ENCODE assay signal across 8 cellular contexts in genomic region chr6:17601389-17601703, GRCh38. TPM values are rescaled to one million over a fixed set of nuclear protein-coding genes. Genes with fewer than 3 reads are reported as not detected.
DNase-seq lines count a peak whose midpoint lies in the region; ATAC-seq and TF ChIP-seq lines count a peak whose summit lies in the region.

No MANE protein-coding gene starts in this region.

- H3K4me3 ChIP-seq in HEK293 (ENCODE audit: low read depth, low read length) = peak overlapping the region; percentile 81
- peak overlapping the region; percentile 82 for H3K4me3 ChIP-seq in WI38 (ENCODE audit: low read depth, low read length)
- H3K4me3 ChIP-seq in right cardiac atrium (ENCODE audit: low read length) = peak overlapping the region; percentile 87
- peak overlapping the region; percentile 64 to 97 (median 90) for H3K4me3 ChIP-seq in skin epidermis

- 6% methylated on average over 5 of the region's 5 CpGs for WGBS in right cardiac atrium

- POLR2A ChIA-PET in HEK293 (lab: Yijun Ruan, JAX) = interaction anchor here (0.5 to 2.0 kb wide), 2 partner anchors 202 to 649 kb away, joined by 3 to 6 read pairs; no protein-coding TSS in a partner anchor

- H3K4me1 ChIP-seq in HEK293 (ENCODE audit: control insufficient read depth, insufficient read depth, low read length) = peaks cover 6% of the 10 kb centered on the region
- H3K4me1 ChIP-seq in right cardiac atrium (ENCODE audit: control insufficient read depth, insufficient read depth, low read length) = no peaks in the 10 kb centered on the region

- no peaks in the 10 kb centered on the region for H3K9me3 ChIP-seq in HEK293 (ENCODE audit: control insufficient read depth, insufficient read depth, low read depth, low read length)
- H3K9me3 ChIP-seq in right cardiac atrium (ENCODE audit: control insufficient read depth, low read length) = no peaks in the 10 kb centered on the region

- H3K27ac ChIP-seq in HEK293 (ENCODE audit: extremely low read depth, low read depth, low read length) (peak overlapping the region; percentile 66), right cardiac atrium (ENCODE audit: low read length) (peak overlapping the region; percentile 87), skin epidermis (peak overlapping the region in 17 of 21 experiments; percentile 80 to 98 (median 94))

- intact Hi-C loops in right cardiac atrium (cut with DNase I) = no loop called here

- CTCF ChIA-PET in HEK293 (lab: Yijun Ruan, JAX) = interaction anchor here (0.7 to 1.0 kb wide), 3 partner anchors 10 to 919 kb away, joined by 3 to 4 read pairs (median 3); no protein-coding TSS in a partner anchor

- DNase-seq in right cardiac atrium = no peak
- no peak for DNase-seq in nucleus accumbens (lab: John Stamatoyannopoulos, UW)
- DNase-seq in HuH-7 (ENCODE audit: low spot score) = no peak

- TF ChIP-seq CTCF in HEK293 (tag by site-specific recombination; IDR thresholded peaks at IDR 0.05) (no peak), WI38 (IDR thresholded peaks at IDR 0.05; ENCODE audit: low read depth, low read length) (no peak)

- H3K27me3 ChIP-seq in right cardiac atrium (ENCODE audit: control insufficient read depth, insufficient read depth) = no peaks in the 10 kb centered on the region

- peaks cover 24 to 36% of the 10 kb centered on the region in 2 experiments for H3K36me3 ChIP-seq in HEK293 (ENCODE audit: control insufficient read depth in 2 of 2, insufficient read depth in 1 of 2, low read length in 2 of 2)

- ATAC-seq in right cardiac atrium (no peak), HG03025 (IDR thresholded peaks at IDR 0.05; ENCODE audit: low FRiP score, unreplicated experiment) (no peak), HG02642 (IDR thresholded peaks at IDR 0.05; ENCODE audit: poor library complexity, unreplicated experiment) (no peak)

TF ChIP-seq in HEK293, 187 proteins besides CTCF, POLR2A, EP300 and RAD21:
- TF ChIP-seq ZNF169 (tag by site-specific recombination; IDR thresholded peaks at IDR 0.05) (no peak), ZSCAN23 (tag by site-specific recombination; IDR thresholded peaks at IDR 0.05) (no peak), ELK4 (IDR thresholded peaks at IDR 0.05; ENCODE audit: borderline replicate concordance, low read depth, low read length) (no peak), ZNF184 (tag by site-specific recombination; IDR thresholded peaks at IDR 0.05) (no peak), ZEB2 (tag by site-specific recombination; IDR thresholded peaks at IDR 0.05) (no peak), ZNF2 (tag by site-specific recombination; IDR thresholded peaks at IDR 0.05) (no peak), ZSCAN18 (tag by site-specific recombination; IDR thresholded peaks at IDR 0.05) (no peak), ZBTB26 (tag by site-specific recombination; optimal IDR thresholded peaks at IDR 0.05) (no peak), SP2 (tag by site-specific recombination; IDR thresholded peaks at IDR 0.05) (peak; percentile 19), ZNF112 (tag by site-specific recombination; IDR thresholded peaks at IDR 0.05) (no peak), KLF10 (tag by site-specific recombination; IDR thresholded peaks at IDR 0.05) (0 out of 2 replicates have a peak, but pooled peaks have one; percentile 13), ATF2 (tag by site-specific recombination; IDR thresholded peaks at IDR 0.05; ENCODE audit: low read depth) (no peak), ZNF785 (tag by site-specific recombination; IDR thresholded peaks at IDR 0.05) (no peak), ZNF677 (tag by site-specific recombination; IDR thresholded peaks at IDR 0.05) (no peak)

RNA-seq across cellular contexts. Expression of gene FAM8A1, which starts 1.2 kb away (rescaled TPM):
- total RNA-seq in right cardiac atrium = 10 to 100 TPM; 19.9 to 21.5 (median 21.2) TPM
- polyA plus RNA-seq in right cardiac atrium = 12.8 TPM
